In genomic region chrX:38089173-38089982, GRCh38 we compare ENCODE assay signal across 22 cellular contexts.
DNase-seq lines count a peak whose midpoint lies in the region; ATAC-seq, FAIRE-seq and TF ChIP-seq lines count a peak whose summit lies in the region.
"Had no signal": no experiment of that assay in that cellular context is flagged by ENCODE, and none has a peak within 500 bp of the region (broad histone marks: within the 10 kb centered on the region; RNA-seq: fewer than 3 reads in every experiment).

No MANE protein-coding gene starts in this region.

- no peak overlapping the region for H2AFZ ChIP-seq in HepG2 (ENCODE audit: low read length)

- DNase-seq in GM12891 (ENCODE audit: insufficient read length, low spot score) (no peak), SK-MEL-5 (ENCODE audit: low read depth, low spot score) (peak; percentile 0), HepG2 (ENCODE audit: low spot score) (no peak), NK-92 (lab: John Stamatoyannopoulos, UW; ENCODE audit: unreplicated experiment) (no peak), KBM-7 (no peak)
- no peak for DNase-seq in effector memory CD8-positive, alpha-beta T cell
- DNase-seq: CD4-positive, alpha-beta T cell; MM.1S; NCI-H2029 treated with DMSO at 0.1 percent for 48 hours; NCI-H2227 treated with DMSO at 0.1 percent for 48 hours; NCI-H526 treated with DMSO at 0.1 percent for 48 hours; SHP77 treated with DMSO at 0.1 percent for 48 hours; SK-N-SH; SW 1271 had no signal

- intact Hi-C loops in HepG2 (cut with micrococcal nuclease; ENCODE audit: unreplicated experiment): loop anchor here (10.0 kb wide), 1 partner anchor 1095 kb away; no protein-coding TSS in a partner anchor

- no peaks in the 10 kb centered on the region for H3K27me3 ChIP-seq in HepG2 (ENCODE audit: control insufficient read depth in 1 of 2, insufficient read depth in 2 of 2, low read length in 2 of 2)
- H3K27me3 ChIP-seq: BLaER1 had no signal

- TF ChIP-seq POLR2A in GM12891 (IDR thresholded peaks at IDR 0.05; ENCODE audit: low read depth, low read length) (no peak), HepG2 (IDR thresholded peaks at IDR 0.05; ENCODE audit: insufficient read depth in 1 of 2, low read depth in 2 of 2, low read length in 2 of 2) (no peak)

- CTCF ChIA-PET in HepG2 (lab: Yijun Ruan, JAX; ENCODE audit: low intra/inter-chr PET ratio, low total read pairs): no interaction called here

- in situ Hi-C loops in SK-MEL-5 (cut with HindIII; ENCODE audit: low pct_unique_long_range_greater_than_20kb, low sequenced_read_pairs): no loop called here
- in situ Hi-C loops in HepG2 (cut with HindIII; ENCODE audit: extremely low pct_ligation_motif_present, low pct_unique_long_range_greater_than_20kb): no loop called here
- in situ Hi-C loops in KBM-7 (cut with MboI; ENCODE audit: low pct_unique_long_range_greater_than_20kb, low sequenced_read_pairs): no loop called here

- no peak overlapping the region for H3K27ac ChIP-seq in HepG2 (ENCODE audit: extremely low read length, insufficient read depth, low read length)
- H3K27ac ChIP-seq: BLaER1, HL-60, RWPE1 had no signal

- peak; percentile 80 for FAIRE-seq in GM12891 (lab: Jason Lieb, UNC)
- no peak for FAIRE-seq in HepG2 (lab: Jason Lieb, UNC)
- FAIRE-seq: D721Med, H1 had no signal

- no peak overlapping the region for H3K4me3 Mint-ChIP-seq in effector memory CD8-positive, alpha-beta T cell
- H3K4me3 Mint-ChIP-seq: CD4-positive, alpha-beta T cell had no signal

- no peaks in the 10 kb centered on the region for H4K20me1 ChIP-seq in HepG2 (ENCODE audit: insufficient read depth, low read length)
- H4K20me1 ChIP-seq: BLaER1 had no signal

- H3K36me3 Mint-ChIP-seq in effector memory CD8-positive, alpha-beta T cell (ENCODE audit: insufficient read depth): no peaks in the 10 kb centered on the region

- no peak overlapping the region for H3K4me2 ChIP-seq in HepG2 (ENCODE audit: low read depth, low read length)
- H3K4me2 ChIP-seq: BLaER1, SK-N-SH had no signal

- whole genome bisulfite sequencing in HepG2 (ENCODE audit: low lambda C conversion rate): 7% methylated on average over 3 of the region's 8 CpGs

- no peak for TF ChIP-seq RAD21 in HepG2 (CRISPR knock-in tag; IDR thresholded peaks at IDR 0.05)

- H3K36me3 ChIP-seq in HepG2 (replicated peaks in 1 of 2; ENCODE audit: control insufficient read depth in 1 of 2, insufficient read depth in 2 of 2, low read length in 2 of 2): no peaks in the 10 kb centered on the region
- H3K36me3 ChIP-seq: BLaER1 had no signal

- no peaks in the 10 kb centered on the region for H3K27me3 Mint-ChIP-seq in effector memory CD8-positive, alpha-beta T cell
- H3K27me3 Mint-ChIP-seq: CD4-positive, alpha-beta T cell had no signal

- ATAC-seq in effector memory CD8-positive, alpha-beta T cell (replicated peaks): peak; percentile 27
- ATAC-seq in HepG2: no peak
- no peak for ATAC-seq in GM18511 (IDR thresholded peaks at IDR 0.05; ENCODE audit: unreplicated experiment)
- no peak for ATAC-seq in GM18907 (IDR thresholded peaks at IDR 0.05; ENCODE audit: unreplicated experiment)
- ATAC-seq: HCT116 had no signal

- no peaks in the 10 kb centered on the region for H3K9me3 Mint-ChIP-seq in effector memory CD8-positive, alpha-beta T cell
- H3K9me3 Mint-ChIP-seq: CD4-positive, alpha-beta T cell had no signal

- TF ChIP-seq CTCF in HepG2 (CRISPR knock-in tag; IDR thresholded peaks at IDR 0.05): no peak

- POLR2A ChIA-PET in HepG2 (lab: Yijun Ruan, JAX): no interaction called here

- H3K9me3 ChIP-seq in HepG2 (ENCODE audit: low read length): no peaks in the 10 kb centered on the region
- H3K9me3 ChIP-seq: BLaER1, SK-N-SH had no signal

- H3K79me2 ChIP-seq in HepG2 (ENCODE audit: insufficient read depth, low read length): no peaks in the 10 kb centered on the region

- H3K9ac ChIP-seq in HepG2 (ENCODE audit: insufficient read depth, low read depth, low read length): no peak overlapping the region
- H3K9ac ChIP-seq: BLaER1, SK-N-SH had no signal

- TF ChIP-seq EP300 in HepG2 (IDR thresholded peaks at IDR 0.05; ENCODE audit: low read depth in 2 of 2, low read length in 2 of 2) (no peak), HepG2 (CRISPR knock-in tag; IDR thresholded peaks at IDR 0.05; ENCODE audit: borderline replicate concordance) (no peak)

- H3K4me1 ChIP-seq in HepG2 (ENCODE audit: insufficient read depth, low read length): no peaks in the 10 kb centered on the region
- H3K4me1 ChIP-seq: BLaER1 had no signal

- BruUV-seq in HepG2 (replicated peaks; lab: Mats Ljungman, UMichigan): no TSS peak

- H3K4me3 ChIP-seq in HepG2 (replicated peaks in 1 of 3; ENCODE audit: insufficient read depth in 1 of 3, low read depth in 2 of 3, low read length in 3 of 3): no peak overlapping the region
- H3K4me3 ChIP-seq: BLaER1 had no signal

- no peak overlapping the region for H3K27ac Mint-ChIP-seq in effector memory CD8-positive, alpha-beta T cell
- H3K27ac Mint-ChIP-seq: CD4-positive, alpha-beta T cell had no signal

- H3K4me1 Mint-ChIP-seq in effector memory CD8-positive, alpha-beta T cell (ENCODE audit: low read depth in 2 of 2): no peaks in the 10 kb centered on the region

TF ChIP-seq in GM12891, 5 proteins besides CTCF, POLR2A, EP300 and RAD21:
- TF ChIP-seq PAX5 (IDR thresholded peaks at IDR 0.05; ENCODE audit: insufficient read depth, low read length, severe bottlenecking) (no peak), TAF1 (IDR thresholded peaks at IDR 0.05; ENCODE audit: low read depth, low read length) (no peak), SPI1 (IDR thresholded peaks at IDR 0.05; ENCODE audit: low read depth, low read length) (no peak), POU2F2 (IDR thresholded peaks at IDR 0.05; ENCODE audit: low read depth, low read length) (no peak), POLR2AphosphoS5 (IDR thresholded peaks at IDR 0.05; ENCODE audit: low read depth, low read length) (no peak)

TF ChIP-seq in HepG2, 621 proteins besides CTCF, POLR2A, EP300 and RAD21:
- TF ChIP-seq ZBTB33 (CRISPR knock-in tag; IDR thresholded peaks at IDR 0.05): peak; percentile 39; the same call in 1 of the 2 replicates
- TF ChIP-seq TGIF2 (CRISPR knock-in tag; IDR thresholded peaks at IDR 0.05): no peak
